In genomic region chr3:187062526-187063177, GRCh38 we compare ENCODE assay signal across 9 cellular contexts.
DNase-seq lines count a peak whose midpoint lies in the region; ATAC-seq, FAIRE-seq and TF ChIP-seq lines count a peak whose summit lies in the region.
"Had no signal": no experiment of that assay in that cellular context is flagged by ENCODE, and none has a peak within 500 bp of the region (broad histone marks: within the 10 kb centered on the region; RNA-seq: fewer than 3 reads in every experiment).

No MANE protein-coding gene starts in this region.

- H3K36me3 ChIP-seq in GM23248 (ENCODE audit: low read depth) (no peaks in the 10 kb centered on the region), OCI-LY1 (ENCODE audit: insufficient read depth, low read length) (peaks cover 76% of the 10 kb centered on the region), pancreas (no peaks in the 10 kb centered on the region)
- peaks cover 37% of the 10 kb centered on the region for H3K36me3 ChIP-seq in effector memory CD4-positive, alpha-beta T cell (ENCODE audit: control insufficient read depth, insufficient read depth, low read length)

- H3K27ac ChIP-seq in GM23248 (peak overlapping the region; percentile 10; the same call in 1 of the 2 replicates), OCI-LY1 (ENCODE audit: low read depth, low read length, poor library complexity, severe bottlenecking) (peak overlapping the region; percentile 98), pancreas (peak overlapping the region in 3 of 4 donors; percentile 64 to 73 (median 65))
- H3K27ac ChIP-seq in effector memory CD4-positive, alpha-beta T cell (ENCODE audit: insufficient read depth, low read length, poor library complexity, severe bottlenecking): peak overlapping the region; percentile 35

- H4K20me1 ChIP-seq in GM23248 (ENCODE audit: insufficient read depth): no peaks in the 10 kb centered on the region
- no peaks in the 10 kb centered on the region for H4K20me1 ChIP-seq in OCI-LY1 (ENCODE audit: insufficient read depth, low read length)

- H3K9me3 ChIP-seq in GM23248 (ENCODE audit: low read depth) (no peaks in the 10 kb centered on the region), OCI-LY1 (ENCODE audit: low read length) (no peaks in the 10 kb centered on the region), pancreas (peaks cover 0 to 4% (median 0%) of the 10 kb centered on the region in 4 donors)
- H3K9me3 ChIP-seq in effector memory CD4-positive, alpha-beta T cell (ENCODE audit: control insufficient read depth, low read length): no peaks in the 10 kb centered on the region

- H3K79me2 ChIP-seq in GM23248 (ENCODE audit: insufficient read depth) (no peaks in the 10 kb centered on the region), OCI-LY1 (ENCODE audit: insufficient read depth, low read length) (peaks cover 2% of the 10 kb centered on the region; the same call in 1 of the 2 replicates)

- in situ Hi-C loops in GM23248 (cut with MboI): no loop called here

- H3K4me1 ChIP-seq in GM23248 (ENCODE audit: insufficient read depth) (peaks cover 27% of the 10 kb centered on the region), OCI-LY1 (ENCODE audit: insufficient read depth, low read length, severe bottlenecking) (peaks cover 97% of the 10 kb centered on the region), pancreas (peaks cover 0 to 7% (median 5%) of the 10 kb centered on the region in 3 donors)
- peaks cover 12% of the 10 kb centered on the region for H3K4me1 ChIP-seq in effector memory CD4-positive, alpha-beta T cell (ENCODE audit: control insufficient read depth, insufficient read depth, low read length, poor library complexity, severe bottlenecking)

- H3K9ac ChIP-seq in GM23248 (no peak overlapping the region), OCI-LY1 (ENCODE audit: low read length) (peak overlapping the region; percentile 60; the same call in 1 of the 2 replicates)

- H2AFZ ChIP-seq in GM23248 (no peak overlapping the region), OCI-LY1 (ENCODE audit: low read length) (no peak overlapping the region)

- H3K4me3 ChIP-seq in GM23248 (no peak overlapping the region), OCI-LY1 (ENCODE audit: low read depth, low read length, poor library complexity, severe bottlenecking) (no peak overlapping the region), pancreas (no peak overlapping the region)
- H3K4me3 ChIP-seq in effector memory CD4-positive, alpha-beta T cell (ENCODE audit: insufficient read depth, low read depth, low read length, poor library complexity, severe bottlenecking): no peak overlapping the region

- FAIRE-seq in pancreas (lab: Jason Lieb, UNC): no peak
- FAIRE-seq: islet of Langerhans, RCC 7860 had no signal

- H3F3A ChIP-seq in GM23248 (ENCODE audit: insufficient read depth) (peaks cover 16% of the 10 kb centered on the region; the same call in 1 of the 2 replicates), OCI-LY1 (ENCODE audit: insufficient read depth, low read length) (peaks cover 7% of the 10 kb centered on the region; the same call in 1 of the 2 replicates)

- DNase-seq in GM23248: peak; percentile 66
- DNase-seq in effector memory CD4-positive, alpha-beta T cell: no peak
- DNase-seq in pancreas: no peak
- no peak for DNase-seq in NCI-H1092 treated with DMSO at 0.1 percent for 48 hours (lab: John Stamatoyannopoulos, UW)
- DNase-seq in HuH-7 (ENCODE audit: low spot score): no peak
- DNase-seq in ureter (ENCODE audit: low spot score): no peak

- ATAC-seq in pancreas: peak; percentile 29 to 45 (median 36)

- H3K27me3 ChIP-seq in GM23248 (replicated peaks; ENCODE audit: insufficient read depth): 0 out of 2 replicates have a peak, but pooled peaks cover 2% of the 10 kb centered on the region
- no peaks in the 10 kb centered on the region for H3K27me3 ChIP-seq in OCI-LY1 (ENCODE audit: insufficient read depth, low read length)
- no peaks in the 10 kb centered on the region for H3K27me3 ChIP-seq in effector memory CD4-positive, alpha-beta T cell (replicated peaks; ENCODE audit: control insufficient read depth, insufficient read depth, low read length, poor library complexity, severe bottlenecking)
- H3K27me3 ChIP-seq in pancreas: no peaks in the 10 kb centered on the region

- TF ChIP-seq CTCF in OCI-LY1 (IDR thresholded peaks at IDR 0.05; ENCODE audit: low read length): no peak
- no peak for TF ChIP-seq CTCF in pancreas (IDR thresholded peaks at IDR 0.05)

- no peaks in the 10 kb centered on the region for H3K9me2 ChIP-seq in GM23248 (ENCODE audit: insufficient read depth)
- H3K9me2 ChIP-seq in OCI-LY1 (ENCODE audit: low read depth, low read length): no peaks in the 10 kb centered on the region

- intact Hi-C loops in pancreas (cut with DNase I): no loop called here

- H3K4me2 ChIP-seq in GM23248 (ENCODE audit: unreplicated experiment) (no peak overlapping the region), OCI-LY1 (ENCODE audit: low read length) (peak overlapping the region; percentile 47; the same call in 1 of the 2 replicates)

Comparison
In these comparisons a context has a peak if more than half of its experiments do, and no peak if none do; other contexts are left out.
1. H3K27ac ChIP-seq: peak in every context shown above with its lines; median percentile 98 in OCI-LY1; 65 in pancreas; 35 in effector memory CD4-positive, alpha-beta T cell; 10 in GM23248.